Comparison of ENCODE assay signal across 19 cellular contexts in the genomic region with DNA sequence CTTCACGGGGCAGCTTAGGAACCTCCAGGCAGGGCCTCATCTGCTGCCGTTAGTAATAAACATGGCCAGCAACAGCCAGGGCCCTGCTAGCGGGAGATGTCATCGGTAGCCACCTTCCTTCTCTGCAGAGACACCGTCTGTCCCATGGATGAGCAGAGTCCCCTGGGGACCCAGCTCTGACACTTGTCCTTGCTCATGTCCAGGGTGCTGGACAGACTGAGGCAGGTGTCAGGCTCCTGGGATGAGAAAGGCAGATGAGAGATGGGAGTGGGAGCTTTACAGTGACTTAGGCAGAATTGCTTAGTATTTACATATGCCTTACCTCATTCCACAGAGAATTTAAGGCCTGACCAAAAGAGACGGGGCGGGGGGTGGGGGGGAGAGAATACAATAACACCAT. TPM values are rescaled to one million over a fixed set of nuclear protein-coding genes. Genes with fewer than 3 reads are reported as not detected.
A peak's percentile ranks its signal among the peaks of the same experiment; 100 is the strongest.
DNase-seq lines count a peak whose midpoint lies in the region; ATAC-seq and TF ChIP-seq lines count a peak whose summit lies in the region.
"Had no signal": no experiment of that assay in that cellular context is flagged by ENCODE, and none has a peak within 500 bp of the region (broad histone marks: within the 10 kb centered on the region; RNA-seq: fewer than 3 reads in every experiment).

No MANE protein-coding gene starts in this region.

- whole genome bisulfite sequencing in esophagus muscularis mucosa, result 40% methylated on average over 2 of the region's 7 CpGs
- no CpG with 5 or more reads among the region's 7 CpGs for WGBS in neuronal stem cell (ENCODE audit: extremely low coverage in 2 of 2, insufficient read length in 2 of 2, insufficient replicate concordance in 1 of 2), 2 donors
- WGBS in ovary, 3 donors, result 60 to 63% (median 62%) methylated on average over 7 of the region's 7 CpGs

- H3K4me3 ChIP-seq in RWPE2 (ENCODE audit: severe bottlenecking) (no peak overlapping the region), esophagus muscularis mucosa (no peak overlapping the region), neuronal stem cell (ENCODE audit: low read length in 2 of 2) (no peak overlapping the region), ovary (no peak overlapping the region)
- H3K4me3 ChIP-seq: vagina had no signal

- H3K27me3 Mint-ChIP-seq in stimulated activated naive B cell treated with anti-CD40 and anti-IgM and Interleukin-4, amounts not matched to agents 10 μg/mL and 1 μg/mL and 100 μg/mL, for 72 hours, result no peaks in the 10 kb centered on the region
- H3K27me3 Mint-ChIP-seq: IgD-negative memory B cell had no signal

- ATAC-seq in RWPE2 (ENCODE audit: low read depth), result no peak
- no peak for ATAC-seq in GM18502 (IDR thresholded peaks at IDR 0.05; ENCODE audit: poor library complexity, unreplicated experiment)
- no peak for ATAC-seq in stimulated activated naive B cell treated with anti-CD40 and anti-IgM and Interleukin-4, amounts not matched to agents 10 μg/mL and 1 μg/mL and 100 μg/mL, for 72 hours (replicated peaks)
- ATAC-seq: foreskin keratinocyte, sciatic nerve had no signal

- no peak for TF ChIP-seq POLR2A in esophagus muscularis mucosa (IDR thresholded peaks at IDR 0.05; ENCODE audit: low read depth)
- no peak for TF ChIP-seq POLR2A in ovary (IDR thresholded peaks at IDR 0.05)

- H3K9me3 Mint-ChIP-seq in stimulated activated naive B cell treated with anti-CD40 and anti-IgM and Interleukin-4, amounts not matched to agents 10 μg/mL and 1 μg/mL and 100 μg/mL, for 72 hours, result no peaks in the 10 kb centered on the region
- H3K9me3 Mint-ChIP-seq: activated naive CD4-positive, alpha-beta T cell treated with anti-CD3 and anti-CD28 coated beads for 36 hours; IgD-negative memory B cell had no signal

- no peak overlapping the region for H2BK15ac ChIP-seq in neuronal stem cell (ENCODE audit: low read length)

- H3K27me3 ChIP-seq in RWPE2 (ENCODE audit: insufficient read depth, poor library complexity, severe bottlenecking) (no peaks in the 10 kb centered on the region), esophagus muscularis mucosa (no peaks in the 10 kb centered on the region), neuronal stem cell (ENCODE audit: control insufficient read depth in 3 of 3, insufficient read depth in 3 of 3, low read depth in 1 of 3, low read length in 3 of 3) (no peaks in the 10 kb centered on the region), ovary (no peaks in the 10 kb centered on the region)
- H3K27me3 ChIP-seq: foreskin keratinocyte, vagina had no signal

- H2AFZ ChIP-seq in neuronal stem cell (ENCODE audit: low read length), result no peak overlapping the region

- TF ChIP-seq EP300 in esophagus muscularis mucosa (IDR thresholded peaks at IDR 0.05), result no peak
- TF ChIP-seq EP300 in ovary (IDR thresholded peaks at IDR 0.05), result no peak

- H3K27ac Mint-ChIP-seq in stimulated activated naive B cell treated with anti-CD40 and anti-IgM and Interleukin-4, amounts not matched to agents 10 μg/mL and 1 μg/mL and 100 μg/mL, for 72 hours, result no peak overlapping the region
- H3K27ac Mint-ChIP-seq: activated naive CD4-positive, alpha-beta T cell treated with anti-CD3 and anti-CD28 coated beads for 36 hours; IgD-negative memory B cell had no signal

- DNase-seq in RWPE2 (ENCODE audit: low spot score) (no peak), esophagus muscularis mucosa (ENCODE audit: extremely low spot score) (no peak), neuronal stem cell (ENCODE audit: low spot score) (no peak), GM10266 (ENCODE audit: extremely low spot score) (no peak), ovary (no peak)
- no peak for DNase-seq in stimulated activated naive B cell treated with anti-CD40 and anti-IgM and Interleukin-4, amounts not matched to agents 10 μg/mL and 1 μg/mL and 100 μg/mL, for 72 hours
- DNase-seq: activated CD4-positive, alpha-beta T cell treated with anti-CD3 and anti-CD28 coated beads for 1 hour; activated CD8-positive, alpha-beta memory T cell treated with anti-CD3 and anti-CD28 coated beads, Interleukin-2, amount 50 U/mL, for 4 hours; activated naive CD4-positive, alpha-beta T cell treated with anti-CD3 and anti-CD28 coated beads for 36 hours; effector memory CD4-positive, alpha-beta T cell; foreskin keratinocyte; NCI-H2107; NCI-H82; stimulated activated CD4-positive, alpha-beta T cell treated with anti-CD3 and anti-CD28 coated beads, Interleukin-2, amount 100 ng/mL, for 48 hours had no signal

- H4K8ac ChIP-seq in neuronal stem cell (ENCODE audit: low read depth, low read length), result no peak overlapping the region

- no peak overlapping the region for H3K23ac ChIP-seq in neuronal stem cell (ENCODE audit: low read depth, low read length, poor library complexity)

- H4K91ac ChIP-seq in neuronal stem cell (ENCODE audit: low read depth, low read length, poor library complexity), result no peak overlapping the region

- H3K9me3 ChIP-seq in RWPE2 (ENCODE audit: severe bottlenecking) (no peaks in the 10 kb centered on the region), esophagus muscularis mucosa (no peaks in the 10 kb centered on the region), neuronal stem cell (replicated peaks in 1 of 2; ENCODE audit: control insufficient read depth in 2 of 2, insufficient read depth in 1 of 2, low read depth in 1 of 2, low read length in 2 of 2) (no peaks in the 10 kb centered on the region), ovary (no peaks in the 10 kb centered on the region)
- H3K9me3 ChIP-seq: vagina had no signal

- peaks cover 0 to 1% of the 10 kb centered on the region in 2 donors for H3K36me3 Mint-ChIP-seq in stimulated activated naive B cell treated with anti-CD40 and anti-IgM and Interleukin-4, amounts not matched to agents 10 μg/mL and 1 μg/mL and 100 μg/mL, for 72 hours
- H3K36me3 Mint-ChIP-seq: IgD-negative memory B cell had no signal

- H3K18ac ChIP-seq in neuronal stem cell (ENCODE audit: low read length), result peak overlapping the region; percentile 80

- intact Hi-C loops in esophagus muscularis mucosa (cut with DNase I) (no loop called here), ovary (cut with DNase I) (no loop called here)

- no peak overlapping the region for H2BK120ac ChIP-seq in neuronal stem cell (ENCODE audit: low read depth, low read length)

- H3K4ac ChIP-seq in neuronal stem cell (ENCODE audit: low read length), result no peak overlapping the region

- no peaks in the 10 kb centered on the region for H3K79me1 ChIP-seq in neuronal stem cell (ENCODE audit: low read depth, low read length)

- H3K4me2 ChIP-seq in neuronal stem cell (ENCODE audit: insufficient read depth, low read length, poor library complexity, severe bottlenecking), result no peak overlapping the region

- TF ChIP-seq CTCF in C4-2B (conservative IDR thresholded peaks at IDR 0.05), result no peak
- TF ChIP-seq CTCF in RWPE2 (IDR thresholded peaks at IDR 0.05; ENCODE audit: poor library complexity, severe bottlenecking), result no peak
- no peak for TF ChIP-seq CTCF in esophagus muscularis mucosa (IDR thresholded peaks at IDR 0.05)
- no peak for TF ChIP-seq CTCF in GM10266 (IDR thresholded peaks at IDR 0.05; ENCODE audit: control insufficient read depth, insufficient read depth, low read depth, missing control alignments)
- TF ChIP-seq CTCF in ovary (IDR thresholded peaks at IDR 0.05), result no peak

- H3K9ac ChIP-seq in neuronal stem cell (ENCODE audit: low read depth, low read length, poor library complexity), result no peak overlapping the region

- no peak overlapping the region for H2AK5ac ChIP-seq in neuronal stem cell (ENCODE audit: low read depth, low read length)

- no peak overlapping the region for H3K14ac ChIP-seq in neuronal stem cell (ENCODE audit: low read length)

- H3K4me1 ChIP-seq in RWPE2 (ENCODE audit: insufficient read depth, poor library complexity, severe bottlenecking) (peaks cover 39% of the 10 kb centered on the region), esophagus muscularis mucosa (peaks cover 67 to 88% (median 83%) of the 10 kb centered on the region in 4 donors), neuronal stem cell (ENCODE audit: control insufficient read depth in 2 of 2, insufficient read depth in 1 of 2, low read depth in 1 of 2, low read length in 2 of 2) (peaks cover 0 to 10% of the 10 kb centered on the region in 2 donors), ovary (ENCODE audit: insufficient read depth) (peaks cover 9% of the 10 kb centered on the region)

- H3K27ac ChIP-seq in C4-2B (peak overlapping the region; percentile 97), RWPE2 (ENCODE audit: poor library complexity, severe bottlenecking) (peak overlapping the region; percentile 85), esophagus muscularis mucosa (replicated peaks in 1 of 4) (peak overlapping the region; percentile 34 to 81 (median 58)), neuronal stem cell (replicated peaks; ENCODE audit: low read length) (no peak overlapping the region), ovary (no peak overlapping the region)
- H3K27ac ChIP-seq: foreskin keratinocyte had no signal

- no peak overlapping the region for H2BK5ac ChIP-seq in neuronal stem cell (ENCODE audit: low read length)

- H3K4me1 Mint-ChIP-seq in stimulated activated naive B cell treated with anti-CD40 and anti-IgM and Interleukin-4, amounts not matched to agents 10 μg/mL and 1 μg/mL and 100 μg/mL, for 72 hours, result no peaks in the 10 kb centered on the region

- H3K4me3 Mint-ChIP-seq in stimulated activated naive B cell treated with anti-CD40 and anti-IgM and Interleukin-4, amounts not matched to agents 10 μg/mL and 1 μg/mL and 100 μg/mL, for 72 hours, result no peak overlapping the region
- H3K4me3 Mint-ChIP-seq: activated naive CD4-positive, alpha-beta T cell treated with anti-CD3 and anti-CD28 coated beads for 36 hours; IgD-negative memory B cell had no signal

- H3K36me3 ChIP-seq in RWPE2 (ENCODE audit: low read depth), result peaks cover 55% of the 10 kb centered on the region
- H3K36me3 ChIP-seq in esophagus muscularis mucosa, result peaks cover 0 to 3% (median 0%) of the 10 kb centered on the region in 4 donors
- H3K36me3 ChIP-seq in neuronal stem cell (replicated peaks in 1 of 2; ENCODE audit: control insufficient read depth in 2 of 2, insufficient read depth in 2 of 2, low read length in 2 of 2), result peaks cover 2 to 28% of the 10 kb centered on the region in 2 donors
- no peaks in the 10 kb centered on the region for H3K36me3 ChIP-seq in ovary

- peak overlapping the region; percentile 16 for H2BK12ac ChIP-seq in neuronal stem cell (ENCODE audit: low read length)

RNA-seq across cellular contexts. Expression of a gene that starts 25.0 kb away (rescaled TPM):
- total RNA-seq in esophagus muscularis mucosa, result 100 to 1,000 TPM in 3 of 4 donors, 10 to 100 TPM in 1; 91.9 to 231 (median 161) TPM
- 50.4 TPM for polyA plus RNA-seq in neuronal stem cell (2013, experiment 1 of 2)
- 50.8 TPM for polyA plus RNA-seq in neuronal stem cell (2013, experiment 2 of 2)
- 100 to 1,000 TPM in 6 of 7 donors, 10 to 100 TPM in 1; 96.1 to 267 (median 171) TPM for total RNA-seq in ovary
- 100 to 1,000 TPM in 1 of 2 donors, 10 to 100 TPM in 1; 70.6 to 254 TPM for polyA plus RNA-seq in ovary

Comparison
In these comparisons a context has a peak if more than half of its experiments do, and no peak if none do; other contexts are left out.
1. H3K27ac ChIP-seq: peak in C4-2B (single experiment), RWPE2 (single experiment) and esophagus muscularis mucosa (4 of 4); none in neuronal stem cell (single experiment) and ovary (0 of 2).